ENCODE assay signal across 8 cellular contexts in genomic region chr13:24274452-24274971, GRCh38. TPM values are rescaled to one million over a fixed set of nuclear protein-coding genes. Genes with fewer than 3 reads are reported as not detected.
DNase-seq lines count a peak whose midpoint lies in the region; ATAC-seq and TF ChIP-seq lines count a peak whose summit lies in the region.

No MANE protein-coding gene starts in this region.

- peak; percentile 51 for DNase-seq in activated B cell treated with CpG ODN at 0.5 μM for 24 hours
- peak; percentile 64 for DNase-seq in effector CD4-positive, alpha-beta T cell
- peak; percentile 58 for DNase-seq in stimulated activated CD4-positive, alpha-beta T cell treated with anti-CD3 and anti-CD28 coated beads, Interleukin-12 subunit alpha, Interleukin-12 subunit beta, amount 100 ng/mL, for 4 hours
- no peak for DNase-seq in NCI-H1092 (lab: John Stamatoyannopoulos, UW)
- no peak for DNase-seq in NCI-H2029 (lab: John Stamatoyannopoulos, UW)
- DNase-seq in H7: no peak

- no peaks in the 10 kb centered on the region for H3K27me3 Mint-ChIP-seq in activated B cell treated with CpG ODN at 0.5 μM for 24 hours

- ATAC-seq in GM18519 (IDR thresholded peaks at IDR 0.05; ENCODE audit: low FRiP score, unreplicated experiment) (peak; percentile 60), HG02884 (IDR thresholded peaks at IDR 0.05; ENCODE audit: unreplicated experiment) (peak; percentile 56), activated B cell treated with CpG ODN at 0.5 μM for 24 hours (ENCODE audit: low read depth) (peak; percentile 59)

- CTCF ChIA-PET in activated B cell treated with CpG ODN at 0.5 μM for 24 hours (lab: Charles Lee): interaction anchor here (1.3 to 2.7 kb wide), 3 partner anchors 10 to 46 kb away, joined by 5 to 16 read pairs (median 7); no protein-coding TSS in a partner anchor

- H3K4me1 Mint-ChIP-seq in activated B cell treated with CpG ODN at 0.5 μM for 24 hours: peaks cover 71% of the 10 kb centered on the region

- H3K4me3 Mint-ChIP-seq in activated B cell treated with CpG ODN at 0.5 μM for 24 hours: peak overlapping the region; percentile 68

- intact Hi-C loops in activated B cell treated with CpG ODN at 0.5 μM for 24 hours (cut with micrococcal nuclease): loop anchor here (1.0 to 10.0 kb wide), 6 partner anchors 9 to 896 kb away; partner anchors contain the start of gene MIPEP

- peaks cover 5% of the 10 kb centered on the region for H3K36me3 Mint-ChIP-seq in activated B cell treated with CpG ODN at 0.5 μM for 24 hours (ENCODE audit: low read depth)

- H3K27me3 ChIP-seq in H7 (ENCODE audit: control insufficient read depth, insufficient read depth, low read length): no peaks in the 10 kb centered on the region

- no peak overlapping the region for H3K4me3 ChIP-seq in H7 (ENCODE audit: insufficient read depth, low read depth, low read length)

- no peak for TF ChIP-seq CTCF in activated B cell treated with CpG ODN at 0.5 μM for 24 hours (IDR thresholded peaks at IDR 0.05)

- peak overlapping the region; percentile 92 for H3K27ac Mint-ChIP-seq in activated B cell treated with CpG ODN at 0.5 μM for 24 hours

- H3K9me3 Mint-ChIP-seq in activated B cell treated with CpG ODN at 0.5 μM for 24 hours: no peaks in the 10 kb centered on the region

- POLR2A ChIA-PET in activated B cell treated with CpG ODN at 0.5 μM for 24 hours (lab: Charles Lee): interaction anchor here (0.8 to 1.0 kb wide), 2 partner anchors 13 to 896 kb away, joined by 3 read pairs; no protein-coding TSS in a partner anchor

- H3K36me3 ChIP-seq in H7 (replicated peaks; ENCODE audit: control insufficient read depth, insufficient read depth, low read length): no peaks in the 10 kb centered on the region

RNA-seq across cellular contexts. Expression of gene C1QTNF9, which starts 34.9 kb away (rescaled TPM):
- total RNA-seq in activated B cell treated with CpG ODN at 0.5 μM for 24 hours: not detected in 2 replicates
- 0.10 TPM in 1 of 2 replicates, not detected in the other for total RNA-seq in H7 (2014; rRNA removed; shearing (Covaris generic))

Comparison
In these comparisons a context has a peak if more than half of its experiments do, and no peak if none do; other contexts are left out.
1. DNase-seq: peak in activated B cell treated with CpG ODN at 0.5 μM for 24 hours (single experiment), effector CD4-positive, alpha-beta T cell (single experiment) and stimulated activated CD4-positive, alpha-beta T cell treated with anti-CD3 and anti-CD28 coated beads, Interleukin-12 subunit alpha, Interleukin-12 subunit beta, amount 100 ng/mL, for 4 hours (single experiment); none in NCI-H1092 (single experiment), NCI-H2029 (single experiment) and H7 (single experiment).
2. Peak in every context shown above with its lines, with median percentiles within 50 percentile points of each other: ATAC-seq.